ENCODE assay signal across 1 cellular context in genomic region chr9:123268240-123268949, GRCh38.
TF ChIP-seq lines count a peak whose summit lies in the region.

Gene STRBP, minus strand, starts transcription at chr9:123268586. Its CDS starts 84,452 bp downstream, at chr9:123184134.

TF ChIP-seq in HepG2, 621 proteins besides CTCF, POLR2A, EP300 and RAD21 (continued from another document and continues in another):
- no peak for TF ChIP-seq AFF4 (CRISPR knock-in tag; IDR thresholded peaks at IDR 0.05)
- no peak for TF ChIP-seq ZNF572 (CRISPR knock-in tag; IDR thresholded peaks at IDR 0.05)
- no peak for TF ChIP-seq SOX5 (CRISPR knock-in tag; IDR thresholded peaks at IDR 0.05; ENCODE audit: borderline replicate concordance)
- TF ChIP-seq ZNF20 (CRISPR knock-in tag; IDR thresholded peaks at IDR 0.05): no peak
- TF ChIP-seq PLRG1 (conservative IDR thresholded peaks at IDR 0.05): no peak
- TF ChIP-seq SIN3A (IDR thresholded peaks at IDR 0.05; ENCODE audit: borderline replicate concordance, low read depth, low read length): no peak
- no peak for TF ChIP-seq TBP (CRISPR knock-in tag; IDR thresholded peaks at IDR 0.05)
- no peak for TF ChIP-seq ATF7 (IDR thresholded peaks at IDR 0.05)
- TF ChIP-seq ATF7 (CRISPR knock-in tag; IDR thresholded peaks at IDR 0.05): no peak
- no peak for TF ChIP-seq ZNF557 (CRISPR knock-in tag; IDR thresholded peaks at IDR 0.05)
- no peak for TF ChIP-seq ATF4 (CRISPR knock-in tag; IDR thresholded peaks at IDR 0.05)
- no peak for TF ChIP-seq ZSCAN25 (CRISPR knock-in tag; IDR thresholded peaks at IDR 0.05)
- TF ChIP-seq STAT5B (CRISPR knock-in tag; IDR thresholded peaks at IDR 0.05): no peak
- no peak for TF ChIP-seq ZNF292 (CRISPR knock-in tag; IDR thresholded peaks at IDR 0.05; ENCODE audit: borderline replicate concordance, low read depth)
- TF ChIP-seq PATZ1 (CRISPR knock-in tag; IDR thresholded peaks at IDR 0.05): peak; percentile 79
- TF ChIP-seq SNAPC2 (CRISPR knock-in tag; IDR thresholded peaks at IDR 0.05): no peak
- TF ChIP-seq ZNF639 (CRISPR knock-in tag; conservative IDR thresholded peaks at IDR 0.05): peak; percentile 49; the same call in 1 of the 2 replicates
- TF ChIP-seq ZNF724P (CRISPR knock-in tag; IDR thresholded peaks at IDR 0.05; ENCODE audit: borderline replicate concordance): 0 out of 2 replicates have a peak, but pooled peaks have one; percentile 33
- TF ChIP-seq MIER3 (CRISPR knock-in tag; IDR thresholded peaks at IDR 0.05; ENCODE audit: borderline replicate concordance): no peak
- 0 out of 4 replicates have a peak, but pooled peaks of 1 of the 2 experiments have one; percentile 40 for TF ChIP-seq KLF16 (CRISPR knock-in tag; IDR thresholded peaks at IDR 0.05)
- no peak for TF ChIP-seq ZNF407 (CRISPR knock-in tag; IDR thresholded peaks at IDR 0.05; ENCODE audit: not compliant biosample characterization)
- no peak for TF ChIP-seq AHR (CRISPR knock-in tag; IDR thresholded peaks at IDR 0.05)
- TF ChIP-seq ZFP62 (CRISPR knock-in tag; IDR thresholded peaks at IDR 0.05): no peak
- no peak for TF ChIP-seq JUNB (CRISPR knock-in tag; IDR thresholded peaks at IDR 0.05; ENCODE audit: borderline replicate concordance)
- no peak for TF ChIP-seq ZNF776 (CRISPR knock-in tag; IDR thresholded peaks at IDR 0.05)
- no peak for TF ChIP-seq PREB (CRISPR knock-in tag; IDR thresholded peaks at IDR 0.05)
- no peak for TF ChIP-seq ZBTB49 (CRISPR knock-in tag; IDR thresholded peaks at IDR 0.05; ENCODE audit: borderline replicate concordance)
- peak; percentile 81 for TF ChIP-seq SALL1 (CRISPR knock-in tag; IDR thresholded peaks at IDR 0.05)
- TF ChIP-seq JUND (CRISPR knock-in tag; IDR thresholded peaks at IDR 0.05): no peak
- no peak for TF ChIP-seq ZNF609 (CRISPR knock-in tag; IDR thresholded peaks at IDR 0.05; ENCODE audit: borderline replicate concordance)
- TF ChIP-seq SP2 (CRISPR knock-in tag; IDR thresholded peaks at IDR 0.05): peak; percentile 67; the same call in 1 of the 2 replicates
- TF ChIP-seq HDAC2 (CRISPR knock-in tag; IDR thresholded peaks at IDR 0.05): no peak
- no peak for TF ChIP-seq ZNF775 (CRISPR knock-in tag; IDR thresholded peaks at IDR 0.05; ENCODE audit: borderline replicate concordance)
